Comparison of ENCODE assay signal across 15 cellular contexts in the genomic region with DNA sequence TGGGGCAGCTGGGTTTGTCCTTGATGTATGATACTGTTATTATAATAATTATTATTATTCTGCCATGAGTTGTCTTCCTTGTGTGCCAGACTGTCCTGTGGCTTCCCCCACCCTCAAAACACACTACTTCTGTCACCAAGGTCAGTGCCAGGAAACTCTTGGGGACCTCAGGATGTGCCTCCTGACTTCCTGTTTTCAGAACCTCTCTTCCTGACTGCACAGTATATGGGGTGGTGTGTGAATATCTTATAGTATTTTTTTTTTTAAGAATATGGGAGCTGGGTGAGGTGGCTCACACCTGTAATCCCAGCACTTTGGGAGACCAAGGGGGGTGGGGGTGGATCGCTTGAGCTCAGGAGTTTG. TPM values are rescaled to one million over a fixed set of nuclear protein-coding genes. Genes with fewer than 3 reads are reported as not detected.
DNase-seq lines count a peak whose midpoint lies in the region; ATAC-seq and TF ChIP-seq lines count a peak whose summit lies in the region.
"Had no signal": no experiment of that assay in that cellular context is flagged by ENCODE, and none has a peak within 500 bp of the region (broad histone marks: within the 10 kb centered on the region; RNA-seq: fewer than 3 reads in every experiment).

No MANE protein-coding gene starts in this region.

- no peaks in the 10 kb centered on the region for H3K9me2 ChIP-seq in MM.1S (replicated peaks; ENCODE audit: insufficient read depth, low read length)

- intact Hi-C loops in CD8-positive, alpha-beta T cell (cut with DNase I, micrococcal nuclease), result loop anchor here in 1 of 2 experiments (2.0 to 5.0 kb wide), 2 partner anchors 14 to 840 kb away; no protein-coding TSS in a partner anchor
- intact Hi-C loops in sigmoid colon (cut with DNase I) (no loop called here), lower lobe of right lung (cut with DNase I) (no loop called here)

- TF ChIP-seq EP300 in sigmoid colon (IDR thresholded peaks at IDR 0.05), result no peak

- DNase-seq in CD8-positive, alpha-beta T cell, result no peak
- no peak for DNase-seq in MM.1S
- DNase-seq in activated naive CD8-positive, alpha-beta T cell treated with anti-CD3 and anti-CD28 coated beads for 36 hours, result no peak
- DNase-seq in sigmoid colon, result no peak
- no peak for DNase-seq in caudate nucleus (lab: John Stamatoyannopoulos, UW)
- DNase-seq in lower lobe of right lung, result no peak
- DNase-seq: COR-L47, foreskin fibroblast, NCI-H524, substantia nigra had no signal

- H3K4me3 Mint-ChIP-seq in CD8-positive, alpha-beta T cell, result peak overlapping the region; percentile 70
- H3K4me3 Mint-ChIP-seq in activated naive CD8-positive, alpha-beta T cell treated with anti-CD3 and anti-CD28 coated beads for 36 hours, result peak overlapping the region; percentile 8
- peak overlapping the region; percentile 68 to 75 (median 71) for H3K4me3 Mint-ChIP-seq in nephron
- H3K4me3 Mint-ChIP-seq: dendritic cell treated with granulocyte-macrophage colony-stimulating factor and Interleukin-4, amounts not matched to agents 40 ng/mL and 50 ng/mL, for 4 days had no signal

- H3K4me1 ChIP-seq in CD8-positive, alpha-beta T cell (ENCODE audit: insufficient read depth, low read length), result peaks cover 74% of the 10 kb centered on the region
- H3K4me1 ChIP-seq in MM.1S (ENCODE audit: low read length), result peaks cover 35% of the 10 kb centered on the region
- H3K4me1 ChIP-seq in sigmoid colon, result peaks cover 0 to 22% (median 14%) of the 10 kb centered on the region in 4 donors
- peaks cover 29% of the 10 kb centered on the region for H3K4me1 ChIP-seq in lower lobe of right lung

- H3K36me3 ChIP-seq in CD8-positive, alpha-beta T cell (ENCODE audit: insufficient read depth, low read length), result peaks cover 22% of the 10 kb centered on the region
- H3K36me3 ChIP-seq in MM.1S (replicated peaks; ENCODE audit: insufficient read depth, low read length), result no peaks in the 10 kb centered on the region
- H3K36me3 ChIP-seq in sigmoid colon, result no peaks in the 10 kb centered on the region
- H3K36me3 ChIP-seq in lower lobe of right lung, result peaks cover 9% of the 10 kb centered on the region
- H3K36me3 ChIP-seq: right atrium auricular region had no signal

- TF ChIP-seq POLR2A in sigmoid colon (IDR thresholded peaks at IDR 0.05), result no peak

- no peaks in the 10 kb centered on the region for H3K9me3 ChIP-seq in CD8-positive, alpha-beta T cell (ENCODE audit: low read length)
- H3K9me3 ChIP-seq in MM.1S (replicated peaks; ENCODE audit: insufficient read depth, low read length), result no peaks in the 10 kb centered on the region
- H3K9me3 ChIP-seq in sigmoid colon, result no peaks in the 10 kb centered on the region
- no peaks in the 10 kb centered on the region for H3K9me3 ChIP-seq in lower lobe of right lung
- H3K9me3 ChIP-seq: right atrium auricular region had no signal

- H3K4me2 ChIP-seq in MM.1S (ENCODE audit: low read depth, low read length), result peak overlapping the region; percentile 80; the same call in 1 of the 2 replicates

- peak overlapping the region; percentile 89 for H3K27ac Mint-ChIP-seq in CD8-positive, alpha-beta T cell
- peak overlapping the region; percentile 85 for H3K27ac Mint-ChIP-seq in activated naive CD8-positive, alpha-beta T cell treated with anti-CD3 and anti-CD28 coated beads for 36 hours
- no peak overlapping the region for H3K27ac Mint-ChIP-seq in nephron
- H3K27ac Mint-ChIP-seq: dendritic cell treated with granulocyte-macrophage colony-stimulating factor and Interleukin-4, amounts not matched to agents 40 ng/mL and 50 ng/mL, for 4 days had no signal

- H3K4me1 Mint-ChIP-seq in CD8-positive, alpha-beta T cell (ENCODE audit: low read depth), result peaks cover 69% of the 10 kb centered on the region
- peaks cover 50% of the 10 kb centered on the region for H3K4me1 Mint-ChIP-seq in activated naive CD8-positive, alpha-beta T cell treated with anti-CD3 and anti-CD28 coated beads for 36 hours
- H3K4me1 Mint-ChIP-seq in nephron, result peaks cover 22% of the 10 kb centered on the region

- H4K20me1 ChIP-seq in MM.1S (ENCODE audit: insufficient read depth, low read length), result no peaks in the 10 kb centered on the region

- H2AFZ ChIP-seq in MM.1S (ENCODE audit: low read length), result no peak overlapping the region

- H3K27me3 Mint-ChIP-seq in CD8-positive, alpha-beta T cell (ENCODE audit: low read depth), result no peaks in the 10 kb centered on the region
- no peaks in the 10 kb centered on the region for H3K27me3 Mint-ChIP-seq in activated naive CD8-positive, alpha-beta T cell treated with anti-CD3 and anti-CD28 coated beads for 36 hours
- H3K27me3 Mint-ChIP-seq in nephron (ENCODE audit: low read depth), result no peaks in the 10 kb centered on the region

- no peaks in the 10 kb centered on the region for H3K9me3 Mint-ChIP-seq in CD8-positive, alpha-beta T cell
- no peaks in the 10 kb centered on the region for H3K9me3 Mint-ChIP-seq in activated naive CD8-positive, alpha-beta T cell treated with anti-CD3 and anti-CD28 coated beads for 36 hours
- no peaks in the 10 kb centered on the region for H3K9me3 Mint-ChIP-seq in nephron
- H3K9me3 Mint-ChIP-seq: dendritic cell treated with granulocyte-macrophage colony-stimulating factor and Interleukin-4, amounts not matched to agents 40 ng/mL and 50 ng/mL, for 4 days had no signal

- H3K79me2 ChIP-seq in MM.1S (ENCODE audit: low read length), result no peaks in the 10 kb centered on the region

- H3K4me3 ChIP-seq in CD8-positive, alpha-beta T cell (ENCODE audit: low read depth, low read length), result peak overlapping the region; percentile 28
- H3K4me3 ChIP-seq in MM.1S (ENCODE audit: low read length) (no peak overlapping the region), sigmoid colon (no peak overlapping the region), lower lobe of right lung (no peak overlapping the region)
- H3K4me3 ChIP-seq: right atrium auricular region had no signal

- ATAC-seq in CD8-positive, alpha-beta T cell, result peak; percentile 19
- no peak for ATAC-seq in lower lobe of right lung
- ATAC-seq: Right ventricle myocardium inferior had no signal

- TF ChIP-seq CTCF in CD8-positive, alpha-beta T cell (IDR thresholded peaks at IDR 0.05), result no peak
- TF ChIP-seq CTCF in MM.1S (IDR thresholded peaks at IDR 0.05; ENCODE audit: low read length) (no peak), nephron (IDR thresholded peaks at IDR 0.05; ENCODE audit: unreplicated experiment in 3 of 3) (no peak), sigmoid colon (IDR thresholded peaks at IDR 0.05) (no peak), lower lobe of right lung (IDR thresholded peaks at IDR 0.05) (no peak)

- POLR2A ChIA-PET in CD8-positive, alpha-beta T cell (lab: Charles Lee), result interaction anchor here (0.8 to 3.4 kb wide), 11 partner anchors 10 to 99 kb away, joined by 3 to 24 read pairs (median 3); a partner anchor contains a TSS

- H3F3A ChIP-seq in MM.1S (ENCODE audit: insufficient read depth, low read length), result peaks cover 18% of the 10 kb centered on the region

- CTCF ChIA-PET in CD8-positive, alpha-beta T cell (lab: Charles Lee), result interaction anchor here (0.6 to 10.0 kb wide), 15 partner anchors 9 to 129 kb away, joined by 3 to 77 read pairs (median 5); no protein-coding TSS in a partner anchor

- no peak overlapping the region for H3K9ac ChIP-seq in MM.1S (ENCODE audit: low read length)

- no peak overlapping the region for H3K27ac ChIP-seq in CD8-positive, alpha-beta T cell (ENCODE audit: low read depth, low read length)
- no peak overlapping the region for H3K27ac ChIP-seq in MM.1S (ENCODE audit: low read length)
- no peak overlapping the region for H3K27ac ChIP-seq in sigmoid colon
- H3K27ac ChIP-seq in caudate nucleus (ENCODE audit: low read depth, low read length), result no peak overlapping the region
- no peak overlapping the region for H3K27ac ChIP-seq in lower lobe of right lung
- H3K27ac ChIP-seq: right atrium auricular region had no signal

- H3K36me3 Mint-ChIP-seq in CD8-positive, alpha-beta T cell, result peaks cover 51% of the 10 kb centered on the region
- peaks cover 20% of the 10 kb centered on the region for H3K36me3 Mint-ChIP-seq in activated naive CD8-positive, alpha-beta T cell treated with anti-CD3 and anti-CD28 coated beads for 36 hours
- peaks cover 3% of the 10 kb centered on the region for H3K36me3 Mint-ChIP-seq in nephron (ENCODE audit: low read depth)

- no peaks in the 10 kb centered on the region for H3K27me3 ChIP-seq in CD8-positive, alpha-beta T cell (ENCODE audit: insufficient read depth, low read length)
- H3K27me3 ChIP-seq in MM.1S (replicated peaks; ENCODE audit: insufficient read depth, low read length) (no peaks in the 10 kb centered on the region), sigmoid colon (no peaks in the 10 kb centered on the region), lower lobe of right lung (ENCODE audit: low read depth) (no peaks in the 10 kb centered on the region)
- H3K27me3 ChIP-seq: right atrium auricular region had no signal

- WGBS in sigmoid colon, 2 donors, result 59 to 81% methylated on average over 1 of the region's 1 CpG

RNA-seq across cellular contexts. Expression of a gene that starts 11.7 kb away (rescaled TPM):
- total RNA-seq in CD8-positive, alpha-beta T cell, result not detected
- total RNA-seq in activated naive CD8-positive, alpha-beta T cell treated with anti-CD3 and anti-CD28 coated beads for 36 hours, result not detected
- total RNA-seq in sigmoid colon (not detected), lower lobe of right lung (not detected)
- polyA plus RNA-seq in sigmoid colon, result under 1 TPM in 1 of 3 donors, not detected in 2; 0.04 TPM
- total RNA-seq: right atrium auricular region, Right ventricle myocardium inferior had no signal
- polyA plus RNA-seq: adipose tissue had no signal

RNA-seq across cellular contexts. Expression of a gene that starts 14.8 kb away (rescaled TPM):
- 10 to 100 TPM; 22.7 to 23.5 TPM for total RNA-seq in CD8-positive, alpha-beta T cell
- 10 to 100 TPM; 38.9 to 41.2 TPM for total RNA-seq in activated naive CD8-positive, alpha-beta T cell treated with anti-CD3 and anti-CD28 coated beads for 36 hours
- total RNA-seq in sigmoid colon (10 to 100 TPM in 3 of 4 donors, 1 to 10 TPM in 1; 9.6 to 26.6 (median 16.7) TPM), lower lobe of right lung (16.2 TPM)
- polyA plus RNA-seq in sigmoid colon, result 10 to 100 TPM; 12.7 to 21.0 (median 16.2) TPM

RNA-seq across cellular contexts. Expression of a gene that starts 21.0 kb away (rescaled TPM):
- 10 to 100 TPM; 49.0 to 61.4 TPM for total RNA-seq in CD8-positive, alpha-beta T cell
- 10 to 100 TPM; 91.5 to 92.1 TPM for total RNA-seq in activated naive CD8-positive, alpha-beta T cell treated with anti-CD3 and anti-CD28 coated beads for 36 hours
- total RNA-seq in sigmoid colon (100 to 1,000 TPM in 2 of 4 donors, 10 to 100 TPM in 2; 87.5 to 169 (median 98.2) TPM), lower lobe of right lung (108 TPM)
- polyA plus RNA-seq in sigmoid colon, result 100 to 1,000 TPM in 2 of 3 donors, 10 to 100 TPM in 1; 62.5 to 244 (median 115) TPM

RNA-seq across cellular contexts. Expression of a gene that starts 27.9 kb away (rescaled TPM):
- total RNA-seq in CD8-positive, alpha-beta T cell, result not detected
- total RNA-seq in activated naive CD8-positive, alpha-beta T cell treated with anti-CD3 and anti-CD28 coated beads for 36 hours, result not detected
- total RNA-seq in sigmoid colon (not detected), lower lobe of right lung (not detected)
- not detected for polyA plus RNA-seq in sigmoid colon
- total RNA-seq: right atrium auricular region, Right ventricle myocardium inferior had no signal
- polyA plus RNA-seq: adipose tissue had no signal

RNA-seq across cellular contexts. Expression of a gene that starts 36.8 kb away (rescaled TPM):
- not detected for total RNA-seq in CD8-positive, alpha-beta T cell
- total RNA-seq in activated naive CD8-positive, alpha-beta T cell treated with anti-CD3 and anti-CD28 coated beads for 36 hours, result 1 to 10 TPM; 5.6 TPM
- total RNA-seq in sigmoid colon (under 1 TPM in 3 of 4 donors, not detected in 1; 0.36 to 0.83 (median 0.81) TPM), lower lobe of right lung (0.80 TPM)
- 10 to 100 TPM in 1 of 3 donors, 1 to 10 TPM in 2; 3.6 to 14.0 (median 8.1) TPM for polyA plus RNA-seq in sigmoid colon
- total RNA-seq: Right ventricle myocardium inferior had no signal

Comparison
In these comparisons a context has a peak if more than half of its experiments do, and no peak if none do; other contexts are left out.
1. H3K27ac Mint-ChIP-seq: peak in CD8-positive, alpha-beta T cell (single experiment) and activated naive CD8-positive, alpha-beta T cell treated with anti-CD3 and anti-CD28 coated beads for 36 hours (single experiment); none in nephron (0 of 3).
2. H3K4me3 Mint-ChIP-seq: peak in every context shown above with its lines; median percentile 71 in nephron; 70 in CD8-positive, alpha-beta T cell; 8 in activated naive CD8-positive, alpha-beta T cell treated with anti-CD3 and anti-CD28 coated beads for 36 hours.